Comparison of ENCODE assay signal across 10 cellular contexts in the genomic region with DNA sequence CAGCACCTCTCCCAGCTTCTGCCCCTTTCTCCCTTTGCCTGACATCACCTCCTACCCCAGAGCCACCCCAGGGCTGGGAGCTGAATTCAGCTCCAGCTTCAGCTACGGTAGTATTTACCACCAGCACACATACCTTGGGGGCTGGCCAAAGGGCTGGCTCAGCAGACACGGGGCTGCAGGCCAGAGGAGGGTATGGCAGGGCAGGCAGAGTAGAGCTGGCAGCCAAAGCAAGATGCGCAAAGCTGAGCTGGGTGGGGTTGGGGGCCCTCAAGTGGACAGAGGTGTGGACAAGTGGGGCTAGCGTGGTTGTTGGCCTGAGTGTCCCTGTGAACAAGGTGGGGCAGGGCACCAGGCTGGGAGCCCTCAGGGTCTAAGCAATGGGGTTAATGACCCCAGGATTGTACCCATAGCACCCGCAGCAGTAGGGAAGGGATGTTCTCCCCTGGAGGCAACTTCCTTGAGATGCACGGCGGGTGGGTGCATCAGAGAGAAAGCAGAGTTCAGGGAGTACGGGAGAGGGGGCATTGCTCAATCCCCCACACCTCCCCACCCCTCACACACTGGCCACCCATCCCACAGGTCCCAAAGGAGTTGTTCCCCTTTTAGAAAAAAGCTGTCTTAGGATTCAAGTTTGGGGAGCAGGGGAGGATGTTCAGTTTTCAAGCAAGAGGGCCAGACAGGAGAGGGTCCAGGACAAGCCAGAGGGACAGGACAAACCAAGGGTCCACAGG. TPM values are rescaled to one million over a fixed set of nuclear protein-coding genes. Genes with fewer than 3 reads are reported as not detected.
A peak's percentile ranks its signal among the peaks of the same experiment; 100 is the strongest.
DNase-seq lines count a peak whose midpoint lies in the region; ATAC-seq and TF ChIP-seq lines count a peak whose summit lies in the region.
"Had no signal": no experiment of that assay in that cellular context is flagged by ENCODE, and none has a peak within 500 bp of the region (broad histone marks: within the 10 kb centered on the region; RNA-seq: fewer than 3 reads in every experiment).

No MANE protein-coding gene starts in this region.

- DNase-seq in HCT116 (ENCODE audit: low read depth, low spot score) = no peak
- no peak for DNase-seq in activated naive CD4-positive, alpha-beta T cell treated with anti-CD3 and anti-CD28 coated beads, Interleukin-2, amount 50 U/mL, for 72 hours (ENCODE audit: low spot score in 2 of 2)
- DNase-seq in left ventricle myocardium inferior = peak; percentile 81
- no peak for DNase-seq in stimulated activated naive CD8-positive, alpha-beta T cell treated with anti-CD3 and anti-CD28 coated beads, Interleukin-15, amount 100 ng/mL, for 72 hours
- DNase-seq in NCI-H1092 (lab: John Stamatoyannopoulos, UW) = no peak
- DNase-seq: activated CD8-positive, alpha-beta memory T cell treated with anti-CD3 and anti-CD28 coated beads for 24 hours; NCI-H2081 had no signal

- TF ChIP-seq CTCF in HCT116 (IDR thresholded peaks at IDR 0.05 in 2 of 3, conservative IDR thresholded peaks at IDR 0.05 in 1 of 3; ENCODE audit: borderline replicate concordance in 1 of 3, insufficient read depth in 1 of 3, low read depth in 2 of 3, low read length in 2 of 3) (no peak), left ventricle myocardium inferior (IDR thresholded peaks at IDR 0.05; ENCODE audit: borderline replicate concordance) (peak; percentile 26)

- H3K79me2 ChIP-seq in HCT116 (ENCODE audit: insufficient read depth, low read length) = 0 out of 2 replicates have a peak, but pooled peaks cover 3% of the 10 kb centered on the region

- ATAC-seq in HCT116 (no peak), GM19328 (IDR thresholded peaks at IDR 0.05; ENCODE audit: unreplicated experiment) (no peak), HG02798 (IDR thresholded peaks at IDR 0.05; ENCODE audit: poor library complexity, unreplicated experiment) (no peak), GM18868 (IDR thresholded peaks at IDR 0.05; ENCODE audit: unreplicated experiment) (no peak)
- ATAC-seq in activated naive CD4-positive, alpha-beta T cell treated with anti-CD3 and anti-CD28 coated beads, Interleukin-2, amount 50 U/mL, for 72 hours = no peak
- ATAC-seq in stimulated activated naive CD8-positive, alpha-beta T cell treated with anti-CD3 and anti-CD28 coated beads, Interleukin-15, amount 100 ng/mL, for 72 hours = no peak

- no peak overlapping the region for H2AFZ ChIP-seq in HCT116 (ENCODE audit: low read depth, low read length, poor library complexity, severe bottlenecking)

- no peaks in the 10 kb centered on the region for H3K9me2 ChIP-seq in HCT116 (ENCODE audit: insufficient read depth)

- no TSS peak for BruUV-seq in HCT116 (replicated peaks; lab: Mats Ljungman, UMichigan)

- no peak for TF ChIP-seq RAD21 in HCT116 (IDR thresholded peaks at IDR 0.05; ENCODE audit: low read depth)

- no peak overlapping the region for H3K4me3 ChIP-seq in HCT116 (replicated peaks in 1 of 2; ENCODE audit: low read depth in 1 of 2, low read length in 2 of 2)
- H3K4me3 ChIP-seq in left ventricle myocardium inferior = peak overlapping the region; percentile 96

- no peaks in the 10 kb centered on the region for H4K20me1 ChIP-seq in HCT116 (ENCODE audit: insufficient read depth)

- intact Hi-C loops in HCT116 (cut with micrococcal nuclease) = no loop called here
- intact Hi-C loops in left ventricle myocardium inferior (cut with micrococcal nuclease) = no loop called here

- CTCF ChIA-PET in HCT116 (lab: Charles Lee) = no interaction called here

- peaks cover 9 to 25% of the 10 kb centered on the region in 2 donors for H3K36me3 Mint-ChIP-seq in activated naive CD4-positive, alpha-beta T cell treated with anti-CD3 and anti-CD28 coated beads, Interleukin-2, amount 50 U/mL, for 72 hours

- TF ChIP-seq POLR2A in HCT116 (IDR thresholded peaks at IDR 0.05; ENCODE audit: borderline replicate concordance, extremely low read depth, insufficient read depth, insufficient read length) = no peak

- no peaks in the 10 kb centered on the region for H3K9me3 Mint-ChIP-seq in activated naive CD4-positive, alpha-beta T cell treated with anti-CD3 and anti-CD28 coated beads, Interleukin-2, amount 50 U/mL, for 72 hours
- no peaks in the 10 kb centered on the region for H3K9me3 Mint-ChIP-seq in stimulated activated naive CD8-positive, alpha-beta T cell treated with anti-CD3 and anti-CD28 coated beads, Interleukin-15, amount 100 ng/mL, for 72 hours

- peak overlapping the region; percentile 36 to 70 for H3K4me3 Mint-ChIP-seq in stimulated activated naive CD8-positive, alpha-beta T cell treated with anti-CD3 and anti-CD28 coated beads, Interleukin-15, amount 100 ng/mL, for 72 hours

- H3K9ac ChIP-seq in HCT116 (ENCODE audit: low read length) = peak overlapping the region; percentile 64

- H3K4me1 ChIP-seq in HCT116 (ENCODE audit: control insufficient read depth in 1 of 2, insufficient read depth in 2 of 2, low read length in 2 of 2) (peaks cover 62 to 98% of the 10 kb centered on the region in 2 experiments), left ventricle myocardium inferior (peaks cover 100% of the 10 kb centered on the region)

- RAD21 ChIA-PET in HCT116 (lab: Charles Lee; ENCODE audit: low non-redundant PET in 1 of 2, low total read pairs in 2 of 2, uncharacterized antibody in 2 of 2, unreplicated experiment in 2 of 2) = no interaction called here

- H3K4me1 Mint-ChIP-seq in stimulated activated naive CD8-positive, alpha-beta T cell treated with anti-CD3 and anti-CD28 coated beads, Interleukin-15, amount 100 ng/mL, for 72 hours = peaks cover 94% of the 10 kb centered on the region

- H3K27me3 ChIP-seq in HCT116 (ENCODE audit: insufficient read depth, low read length) (no peaks in the 10 kb centered on the region), left ventricle myocardium inferior (ENCODE audit: low read depth) (no peaks in the 10 kb centered on the region)

- H3K36me3 ChIP-seq in HCT116 (ENCODE audit: control insufficient read depth in 1 of 2, insufficient read depth in 2 of 2, low read length in 2 of 2) (no peaks in the 10 kb centered on the region), left ventricle myocardium inferior (peaks cover 30% of the 10 kb centered on the region)

- peak overlapping the region; percentile 85 for H3K4me2 ChIP-seq in HCT116 (ENCODE audit: low read length)

- H3K27me3 Mint-ChIP-seq in stimulated activated naive CD8-positive, alpha-beta T cell treated with anti-CD3 and anti-CD28 coated beads, Interleukin-15, amount 100 ng/mL, for 72 hours = no peaks in the 10 kb centered on the region

- POLR2A ChIA-PET in HCT116 (lab: Charles Lee) = interaction anchor here (1.0 kb wide), 1 partner anchor 8 kb away, joined by 3 read pairs; the partner anchor contains the start of gene VSIR

- H3K27ac Mint-ChIP-seq in activated naive CD4-positive, alpha-beta T cell treated with anti-CD3 and anti-CD28 coated beads, Interleukin-2, amount 50 U/mL, for 72 hours = peak overlapping the region; percentile 88 to 93
- peak overlapping the region; percentile 93 to 97 for H3K27ac Mint-ChIP-seq in stimulated activated naive CD8-positive, alpha-beta T cell treated with anti-CD3 and anti-CD28 coated beads, Interleukin-15, amount 100 ng/mL, for 72 hours

- H3K9me3 ChIP-seq in HCT116 (ENCODE audit: control insufficient read depth in 1 of 2, insufficient read depth in 1 of 2, low read depth in 1 of 2, low read length in 2 of 2) (no peaks in the 10 kb centered on the region), left ventricle myocardium inferior (replicated peaks) (no peaks in the 10 kb centered on the region)

- peak overlapping the region; percentile 82 for H3K27ac ChIP-seq in HCT116 (ENCODE audit: low read depth, low read length)
- H3K27ac ChIP-seq in left ventricle myocardium inferior (replicated peaks) = peak overlapping the region; percentile 99

TF ChIP-seq in HCT116, 20 proteins besides CTCF, POLR2A, EP300 and RAD21 (continues in another document):
- no peak for TF ChIP-seq EZH2phosphoT487 (IDR thresholded peaks at IDR 0.05; ENCODE audit: borderline replicate concordance)
- no peak for TF ChIP-seq JUND (IDR thresholded peaks at IDR 0.05)
- TF ChIP-seq REST (IDR thresholded peaks at IDR 0.05; ENCODE audit: low read depth) = no peak
- TF ChIP-seq ZNF274 (IDR thresholded peaks at IDR 0.05; ENCODE audit: low read depth, low read length) = no peak
- no peak for TF ChIP-seq CEBPB (IDR thresholded peaks at IDR 0.05; ENCODE audit: low read depth)
- TF ChIP-seq ZFX (IDR thresholded peaks at IDR 0.05) = no peak
- no peak for TF ChIP-seq SRF (IDR thresholded peaks at IDR 0.05; ENCODE audit: low read depth)
- TF ChIP-seq EZH2 (IDR thresholded peaks at IDR 0.05) = no peak
- no peak for TF ChIP-seq POLR2AphosphoS5 (IDR thresholded peaks at IDR 0.05; ENCODE audit: low read depth, low read length)

RNA-seq across cellular contexts. Expression of gene VSIR, which starts 8.0 kb away (rescaled TPM):
- 18.5 TPM for total RNA-seq in HCT116 (2021; ENCODE audit: unreplicated experiment)
- polyA plus RNA-seq in HCT116 (2012) = 13.5 and 14.9 TPM in 2 replicates
- total RNA-seq in activated naive CD4-positive, alpha-beta T cell treated with anti-CD3 and anti-CD28 coated beads, Interleukin-2, amount 50 U/mL, for 72 hours = 100 to 1,000 TPM in 1 of 2 donors, 10 to 100 TPM in 1; 54.5 to 126 TPM
- total RNA-seq in left ventricle myocardium inferior = 104 TPM

RNA-seq across cellular contexts. Expression of gene C10orf105, which starts 45.8 kb away (rescaled TPM):
- total RNA-seq in HCT116 (2021; ENCODE audit: unreplicated experiment) (not detected), left ventricle myocardium inferior (0.05 TPM)
- polyA plus RNA-seq in HCT116 (2012) = 0.04 TPM in 1 of 2 replicates, not detected in the other
- total RNA-seq in activated naive CD4-positive, alpha-beta T cell treated with anti-CD3 and anti-CD28 coated beads, Interleukin-2, amount 50 U/mL, for 72 hours = under 1 TPM; 0.45 to 0.68 TPM
